Comparison of ENCODE assay signal across 11 cellular contexts in genomic region chr6:157613011-157613522, GRCh38.
DNase-seq lines count a peak whose midpoint lies in the region; ATAC-seq, FAIRE-seq and TF ChIP-seq lines count a peak whose summit lies in the region.
"Had no signal": no experiment of that assay in that cellular context is flagged by ENCODE, and none has a peak within 500 bp of the region (broad histone marks: within the 10 kb centered on the region; RNA-seq: fewer than 3 reads in every experiment).

No MANE protein-coding gene starts in this region.

- DNase-seq in H54 (ENCODE audit: insufficient read length, low spot score) (peak; percentile 62), epithelial cell of proximal tubule (ENCODE audit: low read depth) (peak; percentile 29), smooth muscle cell (lab: John Stamatoyannopoulos, UW; ENCODE audit: unreplicated experiment) (no peak), left lung (no peak), T-cell (no peak), DMS 273 treated with DMSO at 0.1 percent for 48 hours (lab: John Stamatoyannopoulos, UW) (no peak), SJCRH30 (no peak)
- DNase-seq: activated naive CD4-positive, alpha-beta T cell treated with Interleukin-2 at 50 U/mL for 16 hours; stimulated activated naive CD8-positive, alpha-beta T cell treated with anti-CD3 and anti-CD28 coated beads, Interleukin-15, Interleukin-2, amounts not matched to agents 100 U/mL and 50 U/mL, for 24 hours had no signal

- FAIRE-seq in H54 (lab: Jason Lieb, UNC), result no peak

- no peak for ATAC-seq in left lung
- no peak for ATAC-seq in T-cell (replicated peaks in 1 of 4)
- ATAC-seq: stimulated activated naive CD8-positive, alpha-beta T cell treated with anti-CD3 and anti-CD28 coated beads, Interleukin-15, Interleukin-2, amounts not matched to agents 100 U/mL and 50 U/mL, for 24 hours had no signal

- peak overlapping the region; percentile 1 for H3K4me2 ChIP-seq in smooth muscle cell

- peaks cover 4% of the 10 kb centered on the region for H3K36me3 Mint-ChIP-seq in T-cell

- no peak for TF ChIP-seq CTCF in epithelial cell of proximal tubule (conservative IDR thresholded peaks at IDR 0.05; ENCODE audit: low read depth, low read length)
- no peak for TF ChIP-seq CTCF in smooth muscle cell (IDR thresholded peaks at IDR 0.05; ENCODE audit: borderline replicate concordance, insufficient read depth, poor library complexity, severe bottlenecking)
- no peak for TF ChIP-seq CTCF in left lung (IDR thresholded peaks at IDR 0.05)

- H3K36me3 ChIP-seq in smooth muscle cell (ENCODE audit: low read depth), result no peaks in the 10 kb centered on the region
- H3K36me3 ChIP-seq in left lung, result no peaks in the 10 kb centered on the region
- no peaks in the 10 kb centered on the region for H3K36me3 ChIP-seq in SJCRH30
- H3K36me3 ChIP-seq: HAP-1 had no signal

- no peaks in the 10 kb centered on the region for H3K79me2 ChIP-seq in smooth muscle cell (ENCODE audit: low read depth)

- H3K4me3 ChIP-seq in epithelial cell of proximal tubule (ENCODE audit: low read depth, low read length), result no peak overlapping the region
- H3K4me3 ChIP-seq in smooth muscle cell, result no peak overlapping the region
- H3K4me3 ChIP-seq in left lung, result no peak overlapping the region
- no peak overlapping the region for H3K4me3 ChIP-seq in SJCRH30
- H3K4me3 ChIP-seq: HAP-1 had no signal

- H3K4me1 Mint-ChIP-seq in T-cell, result no peaks in the 10 kb centered on the region

- intact Hi-C loops in left lung (cut with DNase I), result no loop called here

- no peaks in the 10 kb centered on the region for H3K9me3 Mint-ChIP-seq in T-cell

- no peak overlapping the region for H2AFZ ChIP-seq in smooth muscle cell (ENCODE audit: low read depth)

- no peaks in the 10 kb centered on the region for H3K4me1 ChIP-seq in smooth muscle cell (ENCODE audit: low read depth)
- no peaks in the 10 kb centered on the region for H3K4me1 ChIP-seq in left lung
- H3K4me1 ChIP-seq in SJCRH30, result no peaks in the 10 kb centered on the region
- H3K4me1 ChIP-seq: HAP-1 had no signal

- TF ChIP-seq POLR2A in H54 (IDR thresholded peaks at IDR 0.05; ENCODE audit: low read depth, low read length), result no peak

- no peak overlapping the region for H3K4me3 Mint-ChIP-seq in T-cell

- H3F3A ChIP-seq in smooth muscle cell (ENCODE audit: low read depth), result peaks cover 10% of the 10 kb centered on the region

- WGBS in smooth muscle cell (ENCODE audit: low lambda C conversion rate), result 40% methylated on average over 7 of the region's 7 CpGs

- H3K9me3 ChIP-seq in smooth muscle cell (replicated peaks; ENCODE audit: low read depth) (no peaks in the 10 kb centered on the region), left lung (no peaks in the 10 kb centered on the region), SJCRH30 (replicated peaks) (no peaks in the 10 kb centered on the region)
- H3K9me3 ChIP-seq: HAP-1 had no signal

- no peaks in the 10 kb centered on the region for H3K27me3 ChIP-seq in smooth muscle cell (ENCODE audit: low read depth)
- no peaks in the 10 kb centered on the region for H3K27me3 ChIP-seq in left lung
- no peaks in the 10 kb centered on the region for H3K27me3 ChIP-seq in SJCRH30

- H3K9ac ChIP-seq in smooth muscle cell (ENCODE audit: low read depth), result peak overlapping the region; percentile 5

- H3K27ac Mint-ChIP-seq in T-cell, result no peak overlapping the region

- CTCF ChIA-PET in T-cell (lab: Charles Lee), result interaction anchor here in 1 of 2 donors (0.7 to 1.5 kb wide), 2 partner anchors 298 to 469 kb away, joined by 3 to 4 read pairs; no protein-coding TSS in a partner anchor

- no peaks in the 10 kb centered on the region for H3K27me3 Mint-ChIP-seq in T-cell

- no peaks in the 10 kb centered on the region for H4K20me1 ChIP-seq in smooth muscle cell (ENCODE audit: low read depth)

- POLR2A ChIA-PET in T-cell (lab: Charles Lee), result interaction anchor here in 1 of 2 donors (0.6 kb wide), 1 partner anchor 31 kb away, joined by 3 read pairs; no protein-coding TSS in a partner anchor

- peak overlapping the region; percentile 15 for H3K27ac ChIP-seq in smooth muscle cell (ENCODE audit: low read depth)
- H3K27ac ChIP-seq in left lung, result no peak overlapping the region
- H3K27ac ChIP-seq in SJCRH30, result no peak overlapping the region

TF ChIP-seq in PFSK-1, 5 proteins besides CTCF, POLR2A, EP300 and RAD21:
- no peak for TF ChIP-seq REST (IDR thresholded peaks at IDR 0.05; ENCODE audit: insufficient read depth in 1 of 2, low read depth in 2 of 2, low read length in 2 of 2)
- TF ChIP-seq TAF1 (IDR thresholded peaks at IDR 0.05; ENCODE audit: borderline replicate concordance, insufficient read depth, low read length), result no peak
- TF ChIP-seq FOXP2 (optimal IDR thresholded peaks at IDR 0.05; ENCODE audit: borderline replicate concordance, extremely low read depth, extremely low read length, insufficient read depth), result no peak
- TF ChIP-seq POLR2AphosphoS5 (IDR thresholded peaks at IDR 0.05; ENCODE audit: low read depth, low read length), result no peak
- TF ChIP-seq SIN3A (IDR thresholded peaks at IDR 0.05; ENCODE audit: borderline replicate concordance, insufficient read depth, low read length), result 0 out of 2 replicates have a peak, but pooled peaks have one; percentile 24

Comparison
In these comparisons a context has a peak if more than half of its experiments do, and no peak if none do; other contexts are left out.
1. DNase-seq: peak in H54 (single experiment) and epithelial cell of proximal tubule (single experiment); none in smooth muscle cell (single experiment), left lung (0 of 2), T-cell (0 of 34), DMS 273 treated with DMSO at 0.1 percent for 48 hours (single experiment) and SJCRH30 (0 of 2).